8 cellular contexts compared by ENCODE assay signal in genomic region chr16:66660422-66661209, GRCh38. TPM values are rescaled to one million over a fixed set of nuclear protein-coding genes. Genes with fewer than 3 reads are reported as not detected.
A peak's percentile ranks its signal among the peaks of the same experiment; 100 is the strongest.
DNase-seq lines count a peak whose midpoint lies in the region; ATAC-seq and TF ChIP-seq lines count a peak whose summit lies in the region.

No MANE protein-coding gene starts in this region.

- no peaks in the 10 kb centered on the region for H3K9me3 ChIP-seq in adipocyte (ENCODE audit: control insufficient read depth, low read length)
- H3K9me3 ChIP-seq in cardiac muscle cell (ENCODE audit: low read depth): no peaks in the 10 kb centered on the region
- no peaks in the 10 kb centered on the region for H3K9me3 ChIP-seq in CD4-positive, alpha-beta T cell (ENCODE audit: control insufficient read depth, low read length)

- peaks cover 7% of the 10 kb centered on the region for H3K27me3 Mint-ChIP-seq in CD4-positive, alpha-beta T cell

- POLR2A ChIA-PET in CD4-positive, alpha-beta T cell (lab: Charles Lee): interaction anchor here (0.6 to 1.1 kb wide), 2 partner anchors 9 to 10 kb away, joined by 3 to 4 read pairs; no protein-coding TSS in a partner anchor

- CTCF ChIA-PET in CD4-positive, alpha-beta T cell (lab: Charles Lee): interaction anchor here (0.6 to 4.1 kb wide), 3 partner anchors 9 to 121 kb away, joined by 3 to 23 read pairs (median 3); no protein-coding TSS in a partner anchor

- peaks cover 36% of the 10 kb centered on the region for H3K4me1 ChIP-seq in adipocyte (ENCODE audit: control insufficient read depth, insufficient read depth, low read length)
- H3K4me1 ChIP-seq in cardiac muscle cell (ENCODE audit: low read depth): peaks cover 30% of the 10 kb centered on the region

- H3K4me3 Mint-ChIP-seq in CD4-positive, alpha-beta T cell: no peak overlapping the region

- H3K9me3 Mint-ChIP-seq in CD4-positive, alpha-beta T cell: no peaks in the 10 kb centered on the region

- no peaks in the 10 kb centered on the region for H3K27me3 ChIP-seq in adipocyte (replicated peaks; ENCODE audit: control insufficient read depth, insufficient read depth, low read length)
- no peaks in the 10 kb centered on the region for H3K27me3 ChIP-seq in cardiac muscle cell
- H3K27me3 ChIP-seq in CD4-positive, alpha-beta T cell (ENCODE audit: control insufficient read depth, insufficient read depth, low read length): no peaks in the 10 kb centered on the region

- H3K27ac Mint-ChIP-seq in CD4-positive, alpha-beta T cell: no peak overlapping the region

- H3K4me3 ChIP-seq in adipocyte (ENCODE audit: low read length) (peak overlapping the region; percentile 15), cardiac muscle cell (no peak overlapping the region)

- H3K4me1 Mint-ChIP-seq in CD4-positive, alpha-beta T cell (ENCODE audit: low read depth): no peaks in the 10 kb centered on the region

- peak; percentile 89 for DNase-seq in Ammon's horn (ENCODE audit: low spot score)
- DNase-seq in Kasumi-1 (lab: John Stamatoyannopoulos, UW): peak; percentile 83 to 87
- DNase-seq in adipocyte (ENCODE audit: low read depth): peak; percentile 91
- DNase-seq in cardiac muscle cell (ENCODE audit: low read depth in 1 of 2, low spot score in 1 of 2): peak; percentile 88 to 89
- peak; percentile 41 to 94 (median 68) for DNase-seq in posterior cingulate gyrus
- no peak for DNase-seq in stimulated activated naive CD8-positive, alpha-beta T cell treated with anti-CD3 and anti-CD28 coated beads, Interleukin-15, Interleukin-2, amounts not matched to agents 100 U/mL and 50 U/mL, for 24 hours
- DNase-seq in central memory CD4-positive, alpha-beta T cell: no peak
- DNase-seq in CD4-positive, alpha-beta T cell: no peak

- H3K36me3 ChIP-seq in adipocyte (ENCODE audit: control insufficient read depth, insufficient read depth, low read length, severe bottlenecking): no peaks in the 10 kb centered on the region
- no peaks in the 10 kb centered on the region for H3K36me3 ChIP-seq in cardiac muscle cell

- peak overlapping the region; percentile 89 for H3K27ac ChIP-seq in cardiac muscle cell
- no peak overlapping the region for H3K27ac ChIP-seq in CD4-positive, alpha-beta T cell (ENCODE audit: low read depth, low read length)

- peak overlapping the region; percentile 67 for H3K9ac ChIP-seq in adipocyte (ENCODE audit: low read length)

- peak; percentile 46 for TF ChIP-seq CTCF in cardiac muscle cell (IDR thresholded peaks at IDR 0.05; ENCODE audit: low read depth, low read length)
- TF ChIP-seq CTCF in CD4-positive, alpha-beta T cell (IDR thresholded peaks at IDR 0.05): no peak

- intact Hi-C loops in posterior cingulate gyrus (cut with DNase I): loop anchor here (5.0 kb wide), 1 partner anchor 37 kb away; the partner anchor contains the start of gene CMTM4
- intact Hi-C loops in CD4-positive, alpha-beta T cell (cut with DNase I, micrococcal nuclease): no loop called here

- H3K36me3 Mint-ChIP-seq in CD4-positive, alpha-beta T cell (ENCODE audit: low read depth): no peaks in the 10 kb centered on the region

- no peak for ATAC-seq in stimulated activated naive CD8-positive, alpha-beta T cell treated with anti-CD3 and anti-CD28 coated beads, Interleukin-15, Interleukin-2, amounts not matched to agents 100 U/mL and 50 U/mL, for 24 hours
- no peak for ATAC-seq in CD4-positive, alpha-beta T cell (ENCODE audit: poor library complexity)

RNA-seq across cellular contexts. Expression of gene CMTM4, which starts 35.9 kb away (rescaled TPM):
- 42.3 and 61.6 TPM in 2 replicates for total RNA-seq in cardiac muscle cell
- 19.7 and 22.8 TPM in 2 replicates for polyA plus RNA-seq in cardiac muscle cell
- 1 to 10 TPM; 1.1 to 1.6 TPM for total RNA-seq in CD4-positive, alpha-beta T cell

RNA-seq across cellular contexts. Expression of gene CMTM3, which starts 56.1 kb away (rescaled TPM):
- total RNA-seq in cardiac muscle cell: 48.9 and 56.1 TPM in 2 replicates
- 70.7 and 92.2 TPM in 2 replicates for polyA plus RNA-seq in cardiac muscle cell
- total RNA-seq in CD4-positive, alpha-beta T cell: 10 to 100 TPM; 46.3 to 49.3 TPM

Comparison
In these comparisons a context has a peak if more than half of its experiments do, and no peak if none do; other contexts are left out.
1. DNase-seq: peak in Ammon's horn (single experiment), Kasumi-1 (2 of 2), adipocyte (single experiment), cardiac muscle cell (2 of 2) and posterior cingulate gyrus (10 of 10); none in stimulated activated naive CD8-positive, alpha-beta T cell treated with anti-CD3 and anti-CD28 coated beads, Interleukin-15, Interleukin-2, amounts not matched to agents 100 U/mL and 50 U/mL, for 24 hours (single experiment), central memory CD4-positive, alpha-beta T cell (single experiment) and CD4-positive, alpha-beta T cell (0 of 10).
2. RNA of gene CMTM4, which starts 35.9 kb away (total RNA-seq): 42.3 to 61.6 TPM in cardiac muscle cell; 1.1 to 1.6 TPM in CD4-positive, alpha-beta T cell; every median in the first group is over 10 times any median in the second.